In the genomic region with DNA sequence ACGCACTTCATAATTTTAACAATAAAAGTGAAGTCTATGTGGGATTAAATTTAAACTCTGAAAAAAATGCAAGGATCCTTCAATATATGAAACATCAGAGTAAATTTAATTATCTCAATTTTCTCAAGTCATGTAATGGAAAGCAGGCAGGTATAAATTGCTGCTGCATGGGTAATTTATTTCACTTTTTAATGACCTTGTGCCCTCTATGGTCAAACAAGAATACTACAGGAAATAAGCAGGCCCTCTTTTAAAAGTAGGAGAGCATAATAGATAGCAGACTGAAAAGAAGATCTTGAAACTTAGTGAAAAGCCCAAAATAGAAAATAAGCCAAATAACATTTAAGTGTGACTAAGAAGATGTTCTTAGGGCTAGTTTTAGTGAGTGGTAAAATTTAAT, we compare ENCODE assay signal across 8 cellular contexts. TPM values are rescaled to one million over a fixed set of nuclear protein-coding genes. Genes with fewer than 3 reads are reported as not detected.
DNase-seq lines count a peak whose midpoint lies in the region; ATAC-seq, FAIRE-seq and TF ChIP-seq lines count a peak whose summit lies in the region.

No MANE protein-coding gene starts in this region.

- BruUV-seq in HepG2 (replicated peaks; lab: Mats Ljungman, UMichigan) = no TSS peak

- no peak for FAIRE-seq in HepG2 (lab: Jason Lieb, UNC)

- no peaks in the 10 kb centered on the region for H3K27me3 ChIP-seq in HepG2 (ENCODE audit: control insufficient read depth in 1 of 2, insufficient read depth in 2 of 2, low read length in 2 of 2)
- H3K27me3 ChIP-seq in aorta (ENCODE audit: control insufficient read depth in 1 of 2, insufficient read depth in 2 of 2, low read length in 1 of 2) = no peaks in the 10 kb centered on the region

- DNase-seq in DMS53 treated with DMSO at 0.1 percent for 48 hours (lab: John Stamatoyannopoulos, UW; ENCODE audit: unreplicated experiment) = peak; percentile 31
- DNase-seq in SK-MEL-5 (ENCODE audit: low read depth, low spot score) = peak; percentile 48
- peak; percentile 18 for DNase-seq in HepG2 (ENCODE audit: low spot score)
- DNase-seq in aorta = no peak
- DNase-seq in NCI-H187 treated with DMSO at 0.1 percent for 48 hours (lab: John Stamatoyannopoulos, UW) = no peak

- no peak overlapping the region for H3K4me3 ChIP-seq in HepG2 (replicated peaks in 1 of 3; ENCODE audit: insufficient read depth in 1 of 3, low read depth in 2 of 3, low read length in 3 of 3)
- no peak overlapping the region for H3K4me3 ChIP-seq in aorta (ENCODE audit: low read length in 2 of 2)

- TF ChIP-seq RAD21 in HepG2 (CRISPR knock-in tag; IDR thresholded peaks at IDR 0.05) = no peak

- H4K20me1 ChIP-seq in HepG2 (ENCODE audit: insufficient read depth, low read length) = no peaks in the 10 kb centered on the region

- in situ Hi-C loops in SK-MEL-5 (cut with HindIII; ENCODE audit: low pct_unique_long_range_greater_than_20kb, low sequenced_read_pairs) (no loop called here), HepG2 (cut with HindIII; ENCODE audit: extremely low pct_ligation_motif_present, low pct_unique_long_range_greater_than_20kb) (loop anchor here (5.0 kb wide), 1 partner anchor 211 kb away; no protein-coding TSS in a partner anchor)

- no peaks in the 10 kb centered on the region for H3K9me3 ChIP-seq in HepG2 (ENCODE audit: low read length)
- no peaks in the 10 kb centered on the region for H3K9me3 ChIP-seq in aorta (ENCODE audit: control insufficient read depth, low read length)

- ATAC-seq in HG02678 (IDR thresholded peaks at IDR 0.05; ENCODE audit: unreplicated experiment) (peak; percentile 56), HepG2 (peak; percentile 58; the same call in 1 of the 3 replicates), HG03520 (IDR thresholded peaks at IDR 0.05; ENCODE audit: unreplicated experiment) (no peak), GM18505 (IDR thresholded peaks at IDR 0.05; ENCODE audit: unreplicated experiment) (no peak), aorta (ENCODE audit: low FRiP score) (no peak)

- CTCF ChIA-PET in HepG2 (lab: Yijun Ruan, JAX; ENCODE audit: low intra/inter-chr PET ratio, low total read pairs) = interaction anchor here (1.5 to 1.9 kb wide), 2 partner anchors 130 to 212 kb away, joined by 3 to 15 read pairs; no protein-coding TSS in a partner anchor

- H3K9ac ChIP-seq in HepG2 (ENCODE audit: insufficient read depth, low read depth, low read length) = no peak overlapping the region

- H3K4me2 ChIP-seq in HepG2 (ENCODE audit: low read depth, low read length) = no peak overlapping the region

- TF ChIP-seq POLR2A in HepG2 (IDR thresholded peaks at IDR 0.05; ENCODE audit: insufficient read depth in 1 of 2, low read depth in 2 of 2, low read length in 2 of 2) (no peak), GM18505 (IDR thresholded peaks at IDR 0.05; ENCODE audit: borderline replicate concordance, extremely low read depth, insufficient read depth, insufficient read length) (no peak)

- TF ChIP-seq EP300 in HepG2 (IDR thresholded peaks at IDR 0.05; ENCODE audit: low read depth in 2 of 2, low read length in 2 of 2) = no peak
- no peak for TF ChIP-seq EP300 in HepG2 (CRISPR knock-in tag; IDR thresholded peaks at IDR 0.05; ENCODE audit: borderline replicate concordance)

- no peaks in the 10 kb centered on the region for H3K79me2 ChIP-seq in HepG2 (ENCODE audit: insufficient read depth, low read length)

- H3K36me3 ChIP-seq in HepG2 (replicated peaks in 1 of 2; ENCODE audit: control insufficient read depth in 1 of 2, insufficient read depth in 2 of 2, low read length in 2 of 2) (no peaks in the 10 kb centered on the region), aorta (ENCODE audit: control insufficient read depth in 1 of 2, insufficient read depth in 2 of 2, low read length in 1 of 2) (no peaks in the 10 kb centered on the region)

- WGBS in HepG2 (ENCODE audit: low lambda C conversion rate) = 60% methylated on average over 1 of the region's 1 CpG
- WGBS in aorta, 2 donors = 91 to 97% methylated on average over 1 of the region's 1 CpG

- peak; percentile 48; the same call in 1 of the 2 replicates for TF ChIP-seq CTCF in HepG2 (CRISPR knock-in tag; IDR thresholded peaks at IDR 0.05)

- H3K4me1 ChIP-seq in HepG2 (ENCODE audit: insufficient read depth, low read length) (peaks cover 6% of the 10 kb centered on the region; the same call in 1 of the 2 replicates), aorta (ENCODE audit: control insufficient read depth in 1 of 2, insufficient read depth in 2 of 2, low read length in 2 of 2) (no peaks in the 10 kb centered on the region)

- no peak overlapping the region for H2AFZ ChIP-seq in HepG2 (ENCODE audit: low read length)

- H3K27ac ChIP-seq in HepG2 (ENCODE audit: extremely low read length, insufficient read depth, low read length) = no peak overlapping the region
- no peak overlapping the region for H3K27ac ChIP-seq in aorta (ENCODE audit: low read depth in 1 of 2, low read length in 2 of 2)

- POLR2A ChIA-PET in HepG2 (lab: Yijun Ruan, JAX) = no interaction called here

- intact Hi-C loops in HepG2 (cut with micrococcal nuclease; ENCODE audit: unreplicated experiment) = loop anchor here (2.0 to 5.0 kb wide), 2 partner anchors 121 to 212 kb away; no protein-coding TSS in a partner anchor
- intact Hi-C loops in aorta (cut with DNase I) = no loop called here

TF ChIP-seq in HepG2, 621 proteins besides CTCF, POLR2A, EP300 and RAD21 (continues in another document):
- TF ChIP-seq, protein P1, sequence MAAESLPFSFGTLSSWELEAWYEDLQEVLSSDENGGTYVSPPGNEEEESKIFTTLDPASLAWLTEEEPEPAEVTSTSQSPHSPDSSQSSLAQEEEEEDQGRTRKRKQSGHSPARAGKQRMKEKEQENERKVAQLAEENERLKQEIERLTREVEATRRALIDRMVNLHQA (CRISPR knock-in tag; IDR thresholded peaks at IDR 0.05) = no peak

RNA-seq across cellular contexts. Expression of a gene that starts 22.9 kb away (rescaled TPM):
- total RNA-seq in SK-MEL-5 (2014; rRNA removed; shearing (Covaris generic)) = 43.1 and 49.3 TPM in 2 replicates
- polyA plus RNA-seq in SK-MEL-5 (2015; cell fraction: cytosol; rRNA removed) = 26.7 and 31.1 TPM in 2 replicates
- 6.2 and 7.7 TPM in 2 replicates for polyA plus RNA-seq in SK-MEL-5 (2015; cell fraction: nucleus; rRNA removed)
- 47.4 and 78.0 TPM in 2 replicates for total RNA-seq in HepG2 (2016; rRNA removed; fragmentation: Illumina TruSeq; extraction: Trizol)
- 15.1 and 16.9 TPM in 2 replicates for total RNA-seq in HepG2 (2016; cell fraction: cytosol; rRNA removed; fragmentation: Illumina TruSeq; extraction: Trizol; ENCODE audit: low read depth)
- 49.7 and 77.0 TPM in 2 replicates for total RNA-seq in HepG2 (2016; cell fraction: insoluble cytoplasmic fraction; rRNA removed; fragmentation: Illumina TruSeq; extraction: Trizol)
- 18.4 and 19.7 TPM in 2 replicates for total RNA-seq in HepG2 (2016; cell fraction: membrane; rRNA removed; fragmentation: Illumina TruSeq; extraction: Trizol)
- 15.4 and 17.0 TPM in 2 replicates for total RNA-seq in HepG2 (2016; cell fraction: nucleus; rRNA removed; fragmentation: Illumina TruSeq; extraction: Trizol)
- polyA plus RNA-seq in HepG2 (2011; rRNA removed) = 15.2 and 18.0 TPM in 2 replicates
- polyA plus RNA-seq in HepG2 (2011; cell fraction: cytosol; rRNA removed) = 10.1 and 14.0 TPM in 2 replicates
- 3.4 and 4.6 TPM in 2 replicates for polyA plus RNA-seq in HepG2 (2011; cell fraction: nucleus; rRNA removed)
- 28.4 and 35.8 TPM in 2 replicates for polyA plus RNA-seq in HepG2 (2012)
- 7.2 and 7.8 TPM in 2 replicates for polyA plus RNA-seq in HepG2 (2016; cell fraction: cytosol; fragmentation: Illumina TruSeq; extraction: Trizol; ENCODE audit: low read depth)
- polyA plus RNA-seq in HepG2 (2016; cell fraction: insoluble cytoplasmic fraction; fragmentation: Illumina TruSeq; extraction: Trizol; ENCODE audit: low read depth) = 83.2 and 90.7 TPM in 2 replicates
- polyA plus RNA-seq in HepG2 (2016; cell fraction: membrane; fragmentation: Illumina TruSeq; extraction: Trizol; ENCODE audit: low read depth) = 10.8 and 12.7 TPM in 2 replicates
- 21.0 and 22.8 TPM in 2 replicates for polyA plus RNA-seq in HepG2 (2016; cell fraction: nucleus; fragmentation: Illumina TruSeq; extraction: Trizol; ENCODE audit: insufficient read depth, low read depth)
- 2.9 and 10.1 TPM in 2 replicates for polyA minus RNA-seq in HepG2 (2011; rRNA and poly(A)+ RNA removed; ENCODE audit: low replicate concordance)
- polyA minus RNA-seq in HepG2 (2011; cell fraction: cytosol; rRNA and poly(A)+ RNA removed) = 10.5 and 11.5 TPM in 2 replicates
- polyA minus RNA-seq in HepG2 (2011; cell fraction: nucleus; rRNA and poly(A)+ RNA removed) = 6.8 and 7.7 TPM in 2 replicates
- 10 to 100 TPM; 23.9 to 29.8 TPM for total RNA-seq in aorta
- 10 to 100 TPM; 31.6 to 38.1 TPM for polyA plus RNA-seq in aorta

RNA-seq across cellular contexts. Expression of a gene that starts 47.5 kb away (rescaled TPM):
- 34.7 and 38.8 TPM in 2 replicates for total RNA-seq in SK-MEL-5 (2014; rRNA removed; shearing (Covaris generic))
- polyA plus RNA-seq in SK-MEL-5 (2015; cell fraction: cytosol; rRNA removed) = 21.3 and 30.3 TPM in 2 replicates
- polyA plus RNA-seq in SK-MEL-5 (2015; cell fraction: nucleus; rRNA removed) = 54.8 and 56.4 TPM in 2 replicates
- total RNA-seq in HepG2 (2016; rRNA removed; fragmentation: Illumina TruSeq; extraction: Trizol) (42.2 and 42.8 TPM in 2 replicates), aorta (10 to 100 TPM; 39.3 to 42.8 TPM)
- 8.8 and 9.0 TPM in 2 replicates for total RNA-seq in HepG2 (2016; cell fraction: cytosol; rRNA removed; fragmentation: Illumina TruSeq; extraction: Trizol; ENCODE audit: low read depth)
- 39.4 and 41.0 TPM in 2 replicates for total RNA-seq in HepG2 (2016; cell fraction: insoluble cytoplasmic fraction; rRNA removed; fragmentation: Illumina TruSeq; extraction: Trizol)
- 11.6 and 13.2 TPM in 2 replicates for total RNA-seq in HepG2 (2016; cell fraction: membrane; rRNA removed; fragmentation: Illumina TruSeq; extraction: Trizol)
- total RNA-seq in HepG2 (2016; cell fraction: nucleus; rRNA removed; fragmentation: Illumina TruSeq; extraction: Trizol) = 54.1 and 54.2 TPM in 2 replicates
- polyA plus RNA-seq in HepG2 (2011; rRNA removed) (31.0 and 35.5 TPM in 2 replicates), aorta (10 to 100 TPM in 1 of 2 donors, 1 to 10 TPM in 1; 5.6 to 21.6 TPM)
- polyA plus RNA-seq in HepG2 (2011; cell fraction: cytosol; rRNA removed) = 12.2 and 14.5 TPM in 2 replicates
- 28.4 and 29.4 TPM in 2 replicates for polyA plus RNA-seq in HepG2 (2011; cell fraction: nucleus; rRNA removed)
- polyA plus RNA-seq in HepG2 (2012) = 19.4 and 23.2 TPM in 2 replicates
- 0.87 and 0.88 TPM in 2 replicates for polyA plus RNA-seq in HepG2 (2016; cell fraction: cytosol; fragmentation: Illumina TruSeq; extraction: Trizol; ENCODE audit: low read depth)
- polyA plus RNA-seq in HepG2 (2016; cell fraction: insoluble cytoplasmic fraction; fragmentation: Illumina TruSeq; extraction: Trizol; ENCODE audit: low read depth) = 27.4 and 29.1 TPM in 2 replicates
- 2.7 and 3.4 TPM in 2 replicates for polyA plus RNA-seq in HepG2 (2016; cell fraction: membrane; fragmentation: Illumina TruSeq; extraction: Trizol; ENCODE audit: low read depth)
- polyA plus RNA-seq in HepG2 (2016; cell fraction: nucleus; fragmentation: Illumina TruSeq; extraction: Trizol; ENCODE audit: insufficient read depth, low read depth) = 38.6 and 49.9 TPM in 2 replicates
- polyA minus RNA-seq in HepG2 (2011; rRNA and poly(A)+ RNA removed; ENCODE audit: low replicate concordance) = 39.0 and 73.0 TPM in 2 replicates
- 30.9 and 38.0 TPM in 2 replicates for polyA minus RNA-seq in HepG2 (2011; cell fraction: cytosol; rRNA and poly(A)+ RNA removed)
- polyA minus RNA-seq in HepG2 (2011; cell fraction: nucleus; rRNA and poly(A)+ RNA removed) = 91.8 and 97.2 TPM in 2 replicates

Comparison
In these comparisons a context has a peak if more than half of its experiments do, and no peak if none do; other contexts are left out.
1. DNase-seq: peak in DMS53 treated with DMSO at 0.1 percent for 48 hours (single experiment), SK-MEL-5 (single experiment) and HepG2 (single experiment); none in aorta (0 of 2) and NCI-H187 treated with DMSO at 0.1 percent for 48 hours (single experiment).
2. ATAC-seq: peak in HG02678 (single experiment) and HepG2 (single experiment); none in HG03520 (single experiment), GM18505 (single experiment) and aorta (single experiment).